In the genomic region with DNA sequence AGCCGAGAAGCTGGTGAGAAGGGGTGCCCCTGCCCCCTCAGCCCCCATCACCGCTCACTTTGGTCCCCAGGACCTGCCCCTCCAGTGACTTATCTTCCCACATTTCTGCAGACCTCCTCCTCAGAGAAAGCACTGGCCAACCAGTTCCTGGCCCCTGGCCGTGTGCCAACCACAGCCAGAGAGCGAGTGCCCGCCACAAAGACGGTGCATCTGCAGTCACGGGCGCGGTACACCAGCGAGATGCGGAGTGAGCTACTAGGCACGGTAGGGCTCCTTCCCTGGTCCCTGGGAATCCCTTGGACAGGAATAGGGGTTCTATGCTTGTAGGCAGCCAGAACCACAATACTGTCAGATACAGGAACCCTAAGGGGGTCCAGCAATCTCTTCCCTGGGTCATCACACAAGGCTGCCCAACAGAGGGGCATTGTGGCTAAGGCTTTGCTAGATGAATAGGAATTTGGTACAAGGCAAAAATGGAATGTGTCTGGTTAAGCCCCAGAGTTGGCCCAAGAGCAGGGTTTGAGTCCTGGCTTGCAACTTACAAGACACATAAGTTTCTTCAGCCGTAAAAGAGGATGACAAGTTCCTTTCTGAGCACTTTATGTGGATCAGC, we compare ENCODE assay signal across 9 cellular contexts. TPM values are rescaled to one million over a fixed set of nuclear protein-coding genes. Genes with fewer than 3 reads are reported as not detected.
DNase-seq lines count a peak whose midpoint lies in the region; ATAC-seq and TF ChIP-seq lines count a peak whose summit lies in the region.
"Had no signal": no experiment of that assay in that cellular context is flagged by ENCODE, and none has a peak within 500 bp of the region (broad histone marks: within the 10 kb centered on the region; RNA-seq: fewer than 3 reads in every experiment).

No MANE protein-coding gene starts in this region.

- peaks cover 45% of the 10 kb centered on the region for H3K36me3 Mint-ChIP-seq in activated CD4-positive, alpha-beta T cell treated with anti-CD3 and anti-CD28 coated beads, Interleukin-2, amount 10 ng/mL, durations not matched to agents 24 days and 14 days (ENCODE audit: low read depth)
- peaks cover 61% of the 10 kb centered on the region for H3K36me3 Mint-ChIP-seq in activated T-helper 17 cell treated with anti-CD3 and anti-CD28 coated beads, Interleukin-2, amount 50 U/mL, for 72 hours (ENCODE audit: low read depth)
- peaks cover 20 to 26% (median 24%) of the 10 kb centered on the region in 3 donors for H3K36me3 Mint-ChIP-seq in immature natural killer cell

- H3K27me3 ChIP-seq in thoracic aorta (replicated peaks; ENCODE audit: insufficient read depth) = no peaks in the 10 kb centered on the region

- H3K4me1 Mint-ChIP-seq in activated CD4-positive, alpha-beta T cell treated with anti-CD3 and anti-CD28 coated beads, Interleukin-2, amount 10 ng/mL, durations not matched to agents 24 days and 14 days = peaks cover 10% of the 10 kb centered on the region
- peaks cover 5% of the 10 kb centered on the region for H3K4me1 Mint-ChIP-seq in activated T-helper 17 cell treated with anti-CD3 and anti-CD28 coated beads, Interleukin-2, amount 50 U/mL, for 72 hours
- H3K4me1 Mint-ChIP-seq in immature natural killer cell = peaks cover 12 to 14% of the 10 kb centered on the region in 2 donors

- ATAC-seq in activated T-helper 17 cell treated with anti-CD3 and anti-CD28 coated beads, Interleukin-2, amount 50 U/mL, for 72 hours (replicated peaks) = no peak
- ATAC-seq in thoracic aorta (ENCODE audit: insufficient number of reproducible peaks, low FRiP score, low read depth) (no peak), HG02981 (IDR thresholded peaks at IDR 0.05; ENCODE audit: unreplicated experiment) (no peak)

- peak overlapping the region; percentile 86 for H3K4me3 Mint-ChIP-seq in activated CD4-positive, alpha-beta T cell treated with anti-CD3 and anti-CD28 coated beads, Interleukin-2, amount 10 ng/mL, durations not matched to agents 24 days and 14 days
- peak overlapping the region; percentile 86 for H3K4me3 Mint-ChIP-seq in activated T-helper 17 cell treated with anti-CD3 and anti-CD28 coated beads, Interleukin-2, amount 50 U/mL, for 72 hours
- H3K4me3 Mint-ChIP-seq in immature natural killer cell = peak overlapping the region; percentile 81 to 97 (median 96)

- H3K9me3 Mint-ChIP-seq in activated CD4-positive, alpha-beta T cell treated with anti-CD3 and anti-CD28 coated beads, Interleukin-2, amount 10 ng/mL, durations not matched to agents 24 days and 14 days = no peaks in the 10 kb centered on the region
- H3K9me3 Mint-ChIP-seq in activated T-helper 17 cell treated with anti-CD3 and anti-CD28 coated beads, Interleukin-2, amount 50 U/mL, for 72 hours = no peaks in the 10 kb centered on the region
- no peaks in the 10 kb centered on the region for H3K9me3 Mint-ChIP-seq in immature natural killer cell

- intact Hi-C loops in activated CD4-positive, alpha-beta T cell treated with anti-CD3 and anti-CD28 coated beads, Interleukin-2, amount 10 ng/mL, durations not matched to agents 24 days and 14 days (cut with micrococcal nuclease) = no loop called here

- peak overlapping the region; percentile 97 for H3K27ac Mint-ChIP-seq in activated CD4-positive, alpha-beta T cell treated with anti-CD3 and anti-CD28 coated beads, Interleukin-2, amount 10 ng/mL, durations not matched to agents 24 days and 14 days
- H3K27ac Mint-ChIP-seq in activated T-helper 17 cell treated with anti-CD3 and anti-CD28 coated beads, Interleukin-2, amount 50 U/mL, for 72 hours = peak overlapping the region; percentile 95
- peak overlapping the region; percentile 68 to 99 (median 97) for H3K27ac Mint-ChIP-seq in immature natural killer cell

- no peak for TF ChIP-seq CTCF in thoracic aorta (IDR thresholded peaks at IDR 0.05)

- no peaks in the 10 kb centered on the region for H3K9me3 ChIP-seq in thoracic aorta

- no peak for DNase-seq in activated CD4-positive, alpha-beta T cell treated with anti-CD3 and anti-CD28 coated beads, Interleukin-2, amount 10 ng/mL, durations not matched to agents 24 days and 14 days
- DNase-seq in activated CD4-positive, alpha-beta T cell treated with anti-CD3 and anti-CD28 coated beads, Interleukin-2, amount 50 U/mL, for 48 hours = no peak
- DNase-seq in immature natural killer cell = no peak
- no peak for DNase-seq in thoracic aorta (ENCODE audit: low spot score)
- no peak for DNase-seq in NCI-H82 treated with DMSO at 0.1 percent for 48 hours (lab: John Stamatoyannopoulos, UW; ENCODE audit: unreplicated experiment)
- no peak for DNase-seq in activated CD4-positive, CD25-positive, alpha-beta regulatory T cell treated with anti-CD3 and anti-CD28 coated beads, Interleukin-2, amount 50 U/mL, for 72 hours

- peaks cover 3 to 21% of the 10 kb centered on the region in 2 donors for H3K4me1 ChIP-seq in thoracic aorta (ENCODE audit: control insufficient read depth in 1 of 2, low read depth in 2 of 2)

- H3K27ac ChIP-seq in thoracic aorta = peak overlapping the region in 1 of 2 donors; percentile 82

- H3K27me3 Mint-ChIP-seq in activated CD4-positive, alpha-beta T cell treated with anti-CD3 and anti-CD28 coated beads, Interleukin-2, amount 10 ng/mL, durations not matched to agents 24 days and 14 days = no peaks in the 10 kb centered on the region
- H3K27me3 Mint-ChIP-seq in activated T-helper 17 cell treated with anti-CD3 and anti-CD28 coated beads, Interleukin-2, amount 50 U/mL, for 72 hours = no peaks in the 10 kb centered on the region
- H3K27me3 Mint-ChIP-seq in immature natural killer cell (ENCODE audit: low read depth in 3 of 3) = peaks cover 3 to 5% (median 3%) of the 10 kb centered on the region in 3 donors

- H3K4me3 ChIP-seq in thoracic aorta = peak overlapping the region; percentile 80

- peaks cover 25% of the 10 kb centered on the region for H3K36me3 ChIP-seq in thoracic aorta

RNA-seq across cellular contexts. Expression of a gene that starts 1.0 kb away (rescaled TPM):
- total RNA-seq in activated CD4-positive, alpha-beta T cell treated with anti-CD3 and anti-CD28 coated beads, Interleukin-2, amount 10 ng/mL, durations not matched to agents 24 days and 14 days = 29.8 and 31.3 TPM in 2 replicates
- 10 to 100 TPM; 27.8 to 30.6 TPM for total RNA-seq in activated T-helper 17 cell treated with anti-CD3 and anti-CD28 coated beads, Interleukin-2, amount 50 U/mL, for 72 hours
- 10 to 100 TPM; 35.4 to 42.0 (median 38.8) TPM for polyA plus RNA-seq in immature natural killer cell
- total RNA-seq in thoracic aorta = 10 to 100 TPM; 11.5 to 13.7 TPM

RNA-seq across cellular contexts. Expression of a gene that starts 9.9 kb away (rescaled TPM):
- 17.8 and 23.0 TPM in 2 replicates for total RNA-seq in activated CD4-positive, alpha-beta T cell treated with anti-CD3 and anti-CD28 coated beads, Interleukin-2, amount 10 ng/mL, durations not matched to agents 24 days and 14 days
- total RNA-seq in activated T-helper 17 cell treated with anti-CD3 and anti-CD28 coated beads, Interleukin-2, amount 50 U/mL, for 72 hours = 10 to 100 TPM; 14.1 to 17.6 TPM
- polyA plus RNA-seq in immature natural killer cell = 10 to 100 TPM; 31.4 to 51.3 (median 42.3) TPM
- 10 to 100 TPM; 12.4 to 13.3 TPM for total RNA-seq in thoracic aorta

RNA-seq across cellular contexts. Expression of a gene that starts 29.6 kb away (rescaled TPM):
- 15.0 and 16.5 TPM in 2 replicates for total RNA-seq in activated CD4-positive, alpha-beta T cell treated with anti-CD3 and anti-CD28 coated beads, Interleukin-2, amount 10 ng/mL, durations not matched to agents 24 days and 14 days
- total RNA-seq in activated T-helper 17 cell treated with anti-CD3 and anti-CD28 coated beads, Interleukin-2, amount 50 U/mL, for 72 hours = 1 to 10 TPM; 6.8 to 9.2 TPM
- 1 to 10 TPM in 1 of 3 donors, under 1 TPM in 2; 0.67 to 1.4 (median 0.94) TPM for polyA plus RNA-seq in immature natural killer cell
- 10 to 100 TPM; 42.0 to 68.1 TPM for total RNA-seq in thoracic aorta

RNA-seq across cellular contexts. Expression of a gene that starts 48.4 kb away (rescaled TPM):
- 0.30 and 0.38 TPM in 2 replicates for total RNA-seq in activated CD4-positive, alpha-beta T cell treated with anti-CD3 and anti-CD28 coated beads, Interleukin-2, amount 10 ng/mL, durations not matched to agents 24 days and 14 days
- total RNA-seq in activated T-helper 17 cell treated with anti-CD3 and anti-CD28 coated beads, Interleukin-2, amount 50 U/mL, for 72 hours = under 1 TPM; 0.26 to 0.48 TPM
- not detected for polyA plus RNA-seq in immature natural killer cell
- 1 to 10 TPM; 3.5 to 4.0 TPM for total RNA-seq in thoracic aorta
- total RNA-seq: Daoy had no signal

RNA-seq across cellular contexts. Expression of a gene that starts 51.1 kb away (rescaled TPM):
- 127 TPM in 2 replicates for total RNA-seq in activated CD4-positive, alpha-beta T cell treated with anti-CD3 and anti-CD28 coated beads, Interleukin-2, amount 10 ng/mL, durations not matched to agents 24 days and 14 days
- 100 to 1,000 TPM in 1 of 2 donors, 10 to 100 TPM in 1; 73.4 to 115 TPM for total RNA-seq in activated T-helper 17 cell treated with anti-CD3 and anti-CD28 coated beads, Interleukin-2, amount 50 U/mL, for 72 hours
- 100 to 1,000 TPM; 135 to 218 (median 141) TPM for polyA plus RNA-seq in immature natural killer cell
- total RNA-seq in thoracic aorta = 10 to 100 TPM; 55.2 to 87.2 TPM
